In genomic region chr16:75244225-75244792, GRCh38 we compare ENCODE assay signal across 9 cellular contexts. TPM values are rescaled to one million over a fixed set of nuclear protein-coding genes. Genes with fewer than 3 reads are reported as not detected.
DNase-seq lines count a peak whose midpoint lies in the region; ATAC-seq and TF ChIP-seq lines count a peak whose summit lies in the region.
"Had no signal": no experiment of that assay in that cellular context is flagged by ENCODE, and none has a peak within 500 bp of the region (broad histone marks: within the 10 kb centered on the region; RNA-seq: fewer than 3 reads in every experiment).

No MANE protein-coding gene starts in this region.

- intact Hi-C loops in Right ventricle myocardium superior (cut with DNase I) (no loop called here), Right ventricle myocardium inferior (cut with DNase I) (no loop called here), vagina (cut with DNase I) (no loop called here)

- no peak for TF ChIP-seq POLR2A in vagina (IDR thresholded peaks at IDR 0.05)

- H3K27ac Mint-ChIP-seq in chondrocyte (ENCODE audit: unreplicated experiment), result peak overlapping the region; percentile 100
- H3K27ac Mint-ChIP-seq: T-cell had no signal

- H3K4me3 Mint-ChIP-seq in chondrocyte (ENCODE audit: unreplicated experiment), result peak overlapping the region; percentile 60
- H3K4me3 Mint-ChIP-seq: T-cell had no signal

- no peaks in the 10 kb centered on the region for H3K27me3 ChIP-seq in vagina

- H3K9me3 ChIP-seq in vagina, result no peaks in the 10 kb centered on the region

- H3K36me3 Mint-ChIP-seq in chondrocyte (ENCODE audit: low read depth), result peaks cover 18% of the 10 kb centered on the region
- H3K36me3 Mint-ChIP-seq: T-cell had no signal

- ATAC-seq in Right ventricle myocardium superior (ENCODE audit: poor library complexity) (no peak), Right ventricle myocardium inferior (no peak), esophagus mucosa (no peak), HG03520 (IDR thresholded peaks at IDR 0.05; ENCODE audit: unreplicated experiment) (no peak)
- ATAC-seq: T-cell had no signal

- peaks cover 75% of the 10 kb centered on the region for H3K4me1 ChIP-seq in vagina

- H3K4me3 ChIP-seq in vagina, result no peak overlapping the region

- H3K36me3 ChIP-seq in vagina, result peaks cover 0 to 16% of the 10 kb centered on the region in 2 donors

- no peaks in the 10 kb centered on the region for H3K27me3 Mint-ChIP-seq in chondrocyte (ENCODE audit: low read depth)

- H3K4me1 Mint-ChIP-seq in chondrocyte (ENCODE audit: low read depth), result peaks cover 92% of the 10 kb centered on the region

- no peaks in the 10 kb centered on the region for H3K9me3 Mint-ChIP-seq in chondrocyte (ENCODE audit: low read depth)
- H3K9me3 Mint-ChIP-seq: T-cell had no signal

- peak; percentile 34 for TF ChIP-seq CTCF in chondrocyte (IDR thresholded peaks at IDR 0.05)
- TF ChIP-seq CTCF in vagina (IDR thresholded peaks at IDR 0.05), result no peak

- H3K27ac ChIP-seq in vagina, result peak overlapping the region; percentile 88

- DNase-seq in Right ventricle myocardium superior (peak; percentile 74), Right ventricle myocardium inferior (ENCODE audit: missing footprints) (no peak), chondrocyte (ENCODE audit: low spot score) (no peak), medulla oblongata (ENCODE audit: extremely low spot score) (peak; percentile 59), vagina (ENCODE audit: extremely low spot score in 2 of 2) (no peak), NCI-H1105 treated with DMSO at 0.1 percent for 48 hours (lab: John Stamatoyannopoulos, UW) (no peak)
- DNase-seq: T-cell had no signal

RNA-seq across cellular contexts. Expression of gene BCAR1, which starts 7.1 kb away (rescaled TPM):
- total RNA-seq in Right ventricle myocardium superior (75.4 TPM), Right ventricle myocardium inferior (76.7 TPM), chondrocyte (125 to 140 TPM (median 125 TPM) in 3 replicates), vagina (39.5 TPM), esophagus mucosa (33.0 TPM)

RNA-seq across cellular contexts. Expression of gene CTRB1, which starts 25.5 kb away (rescaled TPM):
- not detected for total RNA-seq in Right ventricle myocardium superior
- not detected for total RNA-seq in Right ventricle myocardium inferior
- not detected in 3 replicates for total RNA-seq in chondrocyte
- not detected for total RNA-seq in vagina
- total RNA-seq in esophagus mucosa, result 0.44 TPM

RNA-seq across cellular contexts. Expression of gene CTRB2, which starts 37.3 kb away (rescaled TPM):
- total RNA-seq in Right ventricle myocardium superior (not detected), Right ventricle myocardium inferior (not detected), chondrocyte (not detected in 3 replicates), vagina (not detected), esophagus mucosa (not detected)

Comparison
In these comparisons a context has a peak if more than half of its experiments do, and no peak if none do; other contexts are left out.
1. DNase-seq: peak in Right ventricle myocardium superior (single experiment) and medulla oblongata (single experiment); none in Right ventricle myocardium inferior (single experiment), chondrocyte (single experiment), vagina (0 of 2) and NCI-H1105 treated with DMSO at 0.1 percent for 48 hours (single experiment).